Comparison of ENCODE assay signal across 8 cellular contexts in genomic region chr4:93199492-93199891, GRCh38.
A peak's percentile ranks its signal among the peaks of the same experiment; 100 is the strongest.
DNase-seq lines count a peak whose midpoint lies in the region; ATAC-seq and TF ChIP-seq lines count a peak whose summit lies in the region.

No MANE protein-coding gene starts in this region.

- no peak overlapping the region for H3K4me2 ChIP-seq in Loucy (ENCODE audit: low read depth, low read length, poor library complexity, severe bottlenecking)

- POLR2A ChIA-PET in CD8-positive, alpha-beta memory T cell (lab: Charles Lee) = no interaction called here

- H3K4me3 Mint-ChIP-seq in CD8-positive, alpha-beta memory T cell = no peak overlapping the region

- TF ChIP-seq CTCF in Loucy (conservative IDR thresholded peaks at IDR 0.05; ENCODE audit: low read length) (peak; percentile 64), RWPE2 (IDR thresholded peaks at IDR 0.05; ENCODE audit: poor library complexity, severe bottlenecking) (peak; percentile 75), foreskin keratinocyte (conservative IDR thresholded peaks at IDR 0.05) (peak; percentile 76), omental fat pad (IDR thresholded peaks at IDR 0.05) (no peak)

- CTCF ChIA-PET in CD8-positive, alpha-beta memory T cell (lab: Charles Lee) = no interaction called here

- no peaks in the 10 kb centered on the region for H3K9me2 ChIP-seq in Loucy (replicated peaks; ENCODE audit: low read depth, low read length)

- H3K27me3 ChIP-seq in Loucy (ENCODE audit: insufficient read depth, low read length, poor library complexity, severe bottlenecking) = no peaks in the 10 kb centered on the region
- no peaks in the 10 kb centered on the region for H3K27me3 ChIP-seq in RWPE2 (ENCODE audit: insufficient read depth, poor library complexity, severe bottlenecking)
- no peaks in the 10 kb centered on the region for H3K27me3 ChIP-seq in foreskin keratinocyte
- no peaks in the 10 kb centered on the region for H3K27me3 ChIP-seq in CD8-positive, alpha-beta memory T cell (ENCODE audit: insufficient read depth, low read length, poor library complexity, severe bottlenecking)

- H4K20me1 ChIP-seq in Loucy (ENCODE audit: insufficient read depth, low read length, poor library complexity, severe bottlenecking) = no peaks in the 10 kb centered on the region

- no peaks in the 10 kb centered on the region for H3K36me3 Mint-ChIP-seq in CD8-positive, alpha-beta memory T cell

- no peaks in the 10 kb centered on the region for H3K36me3 ChIP-seq in Loucy (ENCODE audit: insufficient read depth, low read length)
- no peaks in the 10 kb centered on the region for H3K36me3 ChIP-seq in RWPE2 (ENCODE audit: low read depth)
- no peaks in the 10 kb centered on the region for H3K36me3 ChIP-seq in CD8-positive, alpha-beta memory T cell (ENCODE audit: insufficient read depth, low read length)

- H3K9me3 Mint-ChIP-seq in CD8-positive, alpha-beta memory T cell = peaks cover 2 to 15% (median 5%) of the 10 kb centered on the region in 5 donors

- H3K4me3 ChIP-seq in Loucy (ENCODE audit: low read length, poor library complexity, severe bottlenecking) (no peak overlapping the region), RWPE2 (ENCODE audit: severe bottlenecking) (no peak overlapping the region)
- no peak overlapping the region for H3K4me3 ChIP-seq in CD8-positive, alpha-beta memory T cell (ENCODE audit: low read length)

- H3K4me1 ChIP-seq in Loucy (ENCODE audit: insufficient read depth, low read length, poor library complexity, severe bottlenecking) (no peaks in the 10 kb centered on the region), RWPE2 (ENCODE audit: insufficient read depth, poor library complexity, severe bottlenecking) (no peaks in the 10 kb centered on the region), foreskin keratinocyte (no peaks in the 10 kb centered on the region)
- no peaks in the 10 kb centered on the region for H3K4me1 ChIP-seq in CD8-positive, alpha-beta memory T cell (ENCODE audit: insufficient read depth, low read length)

- DNase-seq in RWPE2 (ENCODE audit: low spot score) (no peak), foreskin keratinocyte (peak; percentile 13 to 34), smooth muscle cell of the brain vasculature (ENCODE audit: low read depth, low spot score) (peak; percentile 59), omental fat pad (ENCODE audit: low spot score) (no peak)
- DNase-seq in CD8-positive, alpha-beta memory T cell = no peak

- 0 out of 2 replicates have a peak overlapping the region, but pooled peaks have one; percentile 17 for H2AFZ ChIP-seq in Loucy (ENCODE audit: low read length)

- H3K27ac ChIP-seq in RWPE2 (ENCODE audit: poor library complexity, severe bottlenecking) (no peak overlapping the region), foreskin keratinocyte (no peak overlapping the region)
- no peak overlapping the region for H3K27ac ChIP-seq in CD8-positive, alpha-beta memory T cell (ENCODE audit: low read depth, low read length)

- H3K9me3 ChIP-seq in Loucy (ENCODE audit: insufficient read depth, low read depth, low read length) (no peaks in the 10 kb centered on the region), RWPE2 (ENCODE audit: severe bottlenecking) (no peaks in the 10 kb centered on the region)
- H3K9me3 ChIP-seq in CD8-positive, alpha-beta memory T cell (ENCODE audit: low read length) = no peaks in the 10 kb centered on the region

- no peaks in the 10 kb centered on the region for H3K27me3 Mint-ChIP-seq in CD8-positive, alpha-beta memory T cell

- ATAC-seq in GM18511 (IDR thresholded peaks at IDR 0.05; ENCODE audit: unreplicated experiment) (peak; percentile 65), RWPE2 (ENCODE audit: low read depth) (peak; percentile 84), foreskin keratinocyte (peak; percentile 88), omental fat pad (ENCODE audit: low FRiP score) (no peak), GM18907 (IDR thresholded peaks at IDR 0.05; ENCODE audit: unreplicated experiment) (no peak)

- H3K27ac Mint-ChIP-seq in CD8-positive, alpha-beta memory T cell = no peak overlapping the region

- no peaks in the 10 kb centered on the region for H3K4me1 Mint-ChIP-seq in CD8-positive, alpha-beta memory T cell

- H3K9ac ChIP-seq in Loucy (ENCODE audit: low read depth, low read length, poor library complexity, severe bottlenecking) = no peak overlapping the region

- H3F3A ChIP-seq in Loucy (ENCODE audit: low read depth) = no peaks in the 10 kb centered on the region

- no peaks in the 10 kb centered on the region for H3K79me2 ChIP-seq in Loucy (ENCODE audit: insufficient read depth, low read length)

Comparison
In these comparisons a context has a peak if more than half of its experiments do, and no peak if none do; other contexts are left out.
1. ATAC-seq: peak in GM18511 (single experiment), RWPE2 (single experiment) and foreskin keratinocyte (single experiment); none in omental fat pad (single experiment) and GM18907 (single experiment).
2. CTCF ChIP-seq: peak in Loucy (single experiment), RWPE2 (single experiment) and foreskin keratinocyte (single experiment); none in omental fat pad (0 of 3).
3. DNase-seq: peak in foreskin keratinocyte (2 of 2) and smooth muscle cell of the brain vasculature (single experiment); none in RWPE2 (single experiment), CD8-positive, alpha-beta memory T cell (0 of 5) and omental fat pad (single experiment).